31 cellular contexts compared by ENCODE assay signal in genomic region chr1:147215540-147215916, GRCh38.
"Had no signal": no experiment of that assay in that cellular context is flagged by ENCODE, and none has a peak within 500 bp of the region (broad histone marks: within the 10 kb centered on the region; RNA-seq: fewer than 3 reads in every experiment).

No MANE protein-coding gene starts in this region.

- H3K4me1 ChIP-seq: adrenal gland, prostate gland, thyroid gland, upper lobe of right lung had no signal

- H3K27ac ChIP-seq: adrenal gland, cardiac muscle cell, coronary artery, lower lobe of right lung, neural progenitor cell, thyroid gland, upper lobe of right lung, WERI-Rb-1 had no signal

- ATAC-seq: activated CD4-positive, CD25-positive, alpha-beta regulatory T cell treated with anti-CD3 and anti-CD28 coated beads, Interleukin-2, amount 50 U/mL, for 24 hours; lower lobe of right lung; natural killer cell; stimulated activated naive B cell treated with anti-CD40 and anti-IgM and Interleukin-4, amounts not matched to agents 10 μg/mL and 1 μg/mL and 100 μg/mL, for 72 hours; upper lobe of right lung had no signal

- H3K36me3 ChIP-seq: adrenal gland, cardiac muscle cell, neural progenitor cell, prostate gland, thyroid gland, WERI-Rb-1 had no signal

- DNase-seq: activated CD4-positive, alpha-beta T cell treated with anti-CD3 and anti-CD28 coated beads for 48 hours; activated CD4-positive, alpha-beta T cell treated with anti-CD3 and anti-CD28 coated beads, Interleukin-2, amount 50 U/mL, for 48 hours; activated CD8-positive, alpha-beta memory T cell treated with anti-CD3 and anti-CD28 coated beads for 24 hours; activated effector memory CD4-positive, alpha-beta T cell treated with Interleukin-2 at 50 U/mL for 16 hours; activated naive CD4-positive, alpha-beta T cell treated with anti-CD3 and anti-CD28 coated beads for 36 hours; activated naive CD8-positive, alpha-beta T cell treated with anti-CD3 and anti-CD28 coated beads for 36 hours; adrenal gland; aorta; cerebellar nuclear complex; head of caudate nucleus; hypothalamus; immature natural killer cell; kidney; lower lobe of right lung; mesenchymal stem cell; natural killer cell; stimulated activated CD4-positive, alpha-beta T cell treated with anti-CD3 and anti-CD28 coated beads, Interleukin-1b, Interleukin-23, amount 100 ng/mL, for 48 hours; stimulated activated CD4-positive, alpha-beta T cell treated with anti-CD3 and anti-CD28 coated beads, Interleukin-4, amount 100 ng/mL, for 4 hours; stimulated activated CD8-positive, alpha-beta memory T cell treated with anti-CD3 and anti-CD28 coated beads, Interleukin-4, amount 100 ng/mL, for 48 hours; stimulated activated naive B cell treated with anti-CD40 and anti-IgM and Interleukin-4, amounts not matched to agents 10 μg/mL and 1 μg/mL and 100 μg/mL, for 72 hours; stomach; T-helper 9 cell; thyroid gland; upper lobe of right lung; WERI-Rb-1 had no signal

- H3K9me3 ChIP-seq: adrenal gland, lower lobe of right lung, prostate gland, stomach, thyroid gland, upper lobe of right lung had no signal

- H3K27me3 ChIP-seq: adrenal gland, cardiac muscle cell, neural progenitor cell, stomach, thyroid gland, upper lobe of right lung had no signal

- H3K9ac ChIP-seq: neural progenitor cell had no signal

- H3K4me3 ChIP-seq: adrenal gland, cardiac muscle cell, coronary artery, lower lobe of right lung, neural progenitor cell, prostate gland, smooth muscle cell, stomach, thyroid gland, upper lobe of right lung had no signal
